Comparison of ENCODE assay signal across 8 cellular contexts in the genomic region with DNA sequence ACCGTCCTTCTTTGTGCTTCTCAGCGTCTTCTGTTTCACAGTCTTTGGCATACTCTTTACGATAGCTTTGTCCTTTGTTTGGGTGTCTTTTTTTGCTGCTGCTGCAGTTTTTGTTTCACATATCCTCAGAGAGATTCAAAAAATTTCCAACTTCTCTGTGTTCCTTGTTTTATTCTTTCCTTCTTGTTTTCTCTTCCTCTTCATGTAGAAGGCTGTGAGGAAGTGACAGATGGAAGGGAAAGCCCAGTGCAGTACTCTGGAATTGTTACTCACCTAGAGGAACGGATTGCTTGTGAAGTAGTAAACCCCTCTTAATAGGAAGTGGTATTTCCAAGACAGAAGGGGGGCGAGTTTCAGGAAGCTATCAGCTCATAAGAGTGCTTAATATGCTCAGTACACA. TPM values are rescaled to one million over a fixed set of nuclear protein-coding genes. Genes with fewer than 3 reads are reported as not detected.
DNase-seq lines count a peak whose midpoint lies in the region; ATAC-seq and TF ChIP-seq lines count a peak whose summit lies in the region.

No MANE protein-coding gene starts in this region.

- H3K4me3 ChIP-seq in GM12865 (ENCODE audit: low read depth, low read length): peak overlapping the region; percentile 71
- peak overlapping the region; percentile 73 to 84 for H3K4me3 ChIP-seq in Panc1 (ENCODE audit: low read depth in 2 of 2, low read length in 2 of 2)
- H3K4me3 ChIP-seq in endodermal cell (ENCODE audit: low read length): peak overlapping the region; percentile 89
- peak overlapping the region in 1 of 4 donors; percentile 66 for H3K4me3 ChIP-seq in sigmoid colon

- H3K36me3 ChIP-seq in Panc1 (ENCODE audit: control insufficient read depth, insufficient read depth, low read length): no peaks in the 10 kb centered on the region; the same call in 1 of the 2 replicates
- H3K36me3 ChIP-seq in endodermal cell (ENCODE audit: control insufficient read depth, insufficient read depth, low read length): no peaks in the 10 kb centered on the region
- peaks cover 0 to 5% (median 0%) of the 10 kb centered on the region in 4 donors for H3K36me3 ChIP-seq in sigmoid colon

- in situ Hi-C loops in Panc1 (cut with HindIII; ENCODE audit: low pct_unique_long_range_greater_than_20kb, low sequenced_read_pairs): no loop called here

- no peak overlapping the region for H3K9ac ChIP-seq in endodermal cell (ENCODE audit: extremely low read depth, low read length, poor library complexity, severe bottlenecking)

- CTCF ChIA-PET in Panc1 (lab: Charles Lee): no interaction called here

- ATAC-seq in Panc1: no peak
- ATAC-seq in GM21786 (IDR thresholded peaks at IDR 0.05; ENCODE audit: unreplicated experiment): no peak
- ATAC-seq in GM18520 (IDR thresholded peaks at IDR 0.05; ENCODE audit: unreplicated experiment): no peak
- ATAC-seq in HG03457 (IDR thresholded peaks at IDR 0.05; ENCODE audit: unreplicated experiment): no peak

- no peak overlapping the region for H3K27ac Mint-ChIP-seq in endodermal cell

- TF ChIP-seq POLR2A in sigmoid colon (IDR thresholded peaks at IDR 0.05): no peak

- H3K36me3 Mint-ChIP-seq in endodermal cell (ENCODE audit: low read depth): peaks cover 24% of the 10 kb centered on the region

- H3K27me3 ChIP-seq in Panc1 (ENCODE audit: control insufficient read depth, insufficient read depth, low read length) (no peaks in the 10 kb centered on the region), endodermal cell (ENCODE audit: control insufficient read depth, insufficient read depth, low read length, poor library complexity, severe bottlenecking) (no peaks in the 10 kb centered on the region), sigmoid colon (no peaks in the 10 kb centered on the region)

- H3K4me3 Mint-ChIP-seq in endodermal cell: peak overlapping the region; percentile 83

- BruUV-seq in Panc1 (replicated peaks; lab: Mats Ljungman, UMichigan): TSS peak; percentile 66

- H3K27ac ChIP-seq in Panc1 (ENCODE audit: low read length): peak overlapping the region; percentile 89
- no peak overlapping the region for H3K27ac ChIP-seq in endodermal cell (ENCODE audit: low read depth, low read length)
- peak overlapping the region in 3 of 4 donors; percentile 89 to 96 (median 91) for H3K27ac ChIP-seq in sigmoid colon

- POLR2A ChIA-PET in Panc1 (lab: Charles Lee): no interaction called here

- intact Hi-C loops in Panc1 (cut with micrococcal nuclease; ENCODE audit: unreplicated experiment) (no loop called here), sigmoid colon (cut with DNase I) (loop anchor here (5.0 kb wide), 1 partner anchor 104 kb away; a partner anchor contains a TSS)

- no peak for TF ChIP-seq EP300 in sigmoid colon (IDR thresholded peaks at IDR 0.05)

- no peaks in the 10 kb centered on the region for H3K27me3 Mint-ChIP-seq in endodermal cell (ENCODE audit: insufficient read depth)

- peaks cover 13% of the 10 kb centered on the region for H3K9me3 Mint-ChIP-seq in endodermal cell

- H3K4me1 Mint-ChIP-seq in endodermal cell: peaks cover 22% of the 10 kb centered on the region

- DNase-seq in GM12865 (ENCODE audit: low read depth): peak; percentile 24
- DNase-seq in Panc1 (ENCODE audit: low read depth, low spot score): no peak
- no peak for DNase-seq in endodermal cell
- no peak for DNase-seq in sigmoid colon
- no peak for DNase-seq in NCI-H146 (lab: John Stamatoyannopoulos, UW)

- TF ChIP-seq CTCF in GM12865 (IDR thresholded peaks at IDR 0.05; ENCODE audit: insufficient read depth, low read depth, low read length, missing control alignments) (no peak), Panc1 (IDR thresholded peaks at IDR 0.05) (no peak), endodermal cell (conservative IDR thresholded peaks at IDR 0.05) (no peak), sigmoid colon (IDR thresholded peaks at IDR 0.05) (no peak)

- H3K4me1 ChIP-seq in Panc1 (ENCODE audit: control insufficient read depth, insufficient read depth, low read length) (peaks cover 10% of the 10 kb centered on the region), endodermal cell (ENCODE audit: control insufficient read depth, insufficient read depth, low read length) (no peaks in the 10 kb centered on the region), sigmoid colon (peaks cover 0 to 49% (median 38%) of the 10 kb centered on the region in 4 donors)

- WGBS in endodermal cell (ENCODE audit: insufficient coverage in 1 of 2, insufficient read length in 1 of 2), 2 experiments: 87 to 95% methylated on average over 3 to 5 of the region's 5 CpGs
- WGBS in sigmoid colon, 2 donors: 36 to 60% methylated on average over 5 of the region's 5 CpGs

- H3K9me3 ChIP-seq in Panc1 (ENCODE audit: control insufficient read depth, insufficient read depth, low read depth, low read length) (no peaks in the 10 kb centered on the region), endodermal cell (ENCODE audit: control insufficient read depth, low read length) (no peaks in the 10 kb centered on the region), sigmoid colon (no peaks in the 10 kb centered on the region)

RNA-seq across cellular contexts. Expression of a gene that starts 1.7 kb away (rescaled TPM):
- 13.6 TPM for total RNA-seq in Panc1 (2021; ENCODE audit: unreplicated experiment)
- 9.1 TPM for polyA plus RNA-seq in Panc1 (2012; ENCODE audit: insufficient read length)
- total RNA-seq in endodermal cell: 10 to 100 TPM; 27.2 to 46.9 TPM
- 17.4 TPM for polyA plus RNA-seq in endodermal cell (2013, experiment 1 of 2)
- 17.3 TPM for polyA plus RNA-seq in endodermal cell (2013, experiment 2 of 2)
- 10 to 100 TPM; 35.0 to 59.9 (median 46.5) TPM for total RNA-seq in sigmoid colon
- polyA plus RNA-seq in sigmoid colon: 10 to 100 TPM; 19.0 to 37.8 (median 33.8) TPM

RNA-seq across cellular contexts. Expression of a gene that starts 50.7 kb away (rescaled TPM):
- total RNA-seq in Panc1 (2021; ENCODE audit: unreplicated experiment) (12.9 TPM), endodermal cell (10 to 100 TPM; 28.1 to 42.5 TPM), sigmoid colon (10 to 100 TPM in 3 of 4 donors, 1 to 10 TPM in 1; 8.6 to 13.8 (median 11.2) TPM)
- 5.4 TPM for polyA plus RNA-seq in Panc1 (2012; ENCODE audit: insufficient read length)
- 20.0 TPM for polyA plus RNA-seq in endodermal cell (2013, experiment 1 of 2)
- polyA plus RNA-seq in endodermal cell (2013, experiment 2 of 2): 17.4 TPM
- polyA plus RNA-seq in sigmoid colon: 10 to 100 TPM; 13.8 to 27.3 (median 21.1) TPM
